ENCODE assay signal across 14 cellular contexts in the genomic region with DNA sequence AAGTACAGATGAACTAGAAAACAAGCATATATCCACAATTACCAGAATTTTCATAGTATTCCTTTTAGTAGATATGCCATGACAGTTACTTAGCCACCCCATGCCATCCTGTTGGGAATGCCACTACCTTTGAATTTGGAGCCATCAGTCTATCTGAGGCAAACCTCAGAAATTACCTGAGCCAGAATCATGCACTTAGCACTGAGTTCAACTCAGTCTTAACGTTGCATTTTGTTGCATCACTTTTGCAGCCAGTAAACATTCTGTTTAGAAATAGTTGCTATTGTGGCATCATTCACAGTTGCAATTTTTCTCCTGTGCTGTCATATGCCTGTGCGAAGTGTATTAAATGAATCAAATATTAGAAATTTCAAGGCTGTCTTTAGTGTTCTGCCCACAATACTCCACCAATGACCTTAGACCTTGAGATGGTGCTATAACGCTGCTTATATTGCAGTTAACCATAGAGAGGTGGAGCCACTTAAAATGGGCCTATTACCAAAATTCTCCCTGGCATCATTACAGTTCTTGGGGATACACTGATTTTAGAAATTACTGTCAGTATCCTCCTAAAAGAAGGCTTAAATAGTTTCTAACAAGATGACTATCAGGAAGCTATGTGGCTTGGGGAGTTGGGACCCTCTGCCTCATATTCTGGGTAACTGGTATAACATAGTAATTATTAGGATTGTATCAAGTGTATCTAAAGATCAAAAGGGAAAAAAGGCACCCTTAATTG. TPM values are rescaled to one million over a fixed set of nuclear protein-coding genes. Genes with fewer than 3 reads are reported as not detected.
A peak's percentile ranks its signal among the peaks of the same experiment; 100 is the strongest.
DNase-seq lines count a peak whose midpoint lies in the region; ATAC-seq and TF ChIP-seq lines count a peak whose summit lies in the region.
"Had no signal": no experiment of that assay in that cellular context is flagged by ENCODE, and none has a peak within 500 bp of the region (broad histone marks: within the 10 kb centered on the region; RNA-seq: fewer than 3 reads in every experiment).

No MANE protein-coding gene starts in this region.

- POLR2A ChIA-PET in naive thymus-derived CD4-positive, alpha-beta T cell (lab: Charles Lee): no interaction called here

- no peak overlapping the region for H3K4me3 ChIP-seq in fibroblast of villous mesenchyme (ENCODE audit: low read depth, low read length)
- no peak overlapping the region for H3K4me3 ChIP-seq in naive thymus-derived CD4-positive, alpha-beta T cell (ENCODE audit: low read length)

- ATAC-seq in T-helper 17 cell: no peak
- no peak for ATAC-seq in naive thymus-derived CD4-positive, alpha-beta T cell

- peaks cover 0 to 68% (median 9%) of the 10 kb centered on the region in 3 experiments for H3K36me3 ChIP-seq in naive thymus-derived CD4-positive, alpha-beta T cell (ENCODE audit: control insufficient read depth in 2 of 3, insufficient read depth in 3 of 3, low read length in 3 of 3)

- no peak for TF ChIP-seq CTCF in 22Rv1 (IDR thresholded peaks at IDR 0.05)
- TF ChIP-seq CTCF in fibroblast of villous mesenchyme (IDR thresholded peaks at IDR 0.05; ENCODE audit: insufficient read depth, low read depth, low read length): no peak

- DNase-seq in GM03348 (ENCODE audit: low spot score) (peak; percentile 9), T-helper 17 cell (no peak), fibroblast of villous mesenchyme (ENCODE audit: low read depth) (peak; percentile 54), MV-4-11 (lab: John Stamatoyannopoulos, UW) (no peak), NCI-H2081 (lab: John Stamatoyannopoulos, UW) (no peak), NCI-H2227 (lab: John Stamatoyannopoulos, UW; ENCODE audit: unreplicated experiment) (no peak)
- DNase-seq in naive thymus-derived CD4-positive, alpha-beta T cell: no peak
- DNase-seq: C1 segment of cervical spinal cord; GF-D8; NCI-H2171 treated with DMSO at 0.1 percent for 48 hours; stimulated activated CD4-positive, alpha-beta T cell treated with anti-CD3 and anti-CD28 coated beads, Interleukin-4, amount 100 ng/mL, for 1 hour; T1000 had no signal

- H3K9me3 Mint-ChIP-seq in naive thymus-derived CD4-positive, alpha-beta T cell: no peaks in the 10 kb centered on the region
- H3K9me3 Mint-ChIP-seq: mesothelial cell of epicardium had no signal

- no peaks in the 10 kb centered on the region for H3K4me1 ChIP-seq in naive thymus-derived CD4-positive, alpha-beta T cell (ENCODE audit: control insufficient read depth in 2 of 2, insufficient read depth in 2 of 2, low read length in 2 of 2)

- H3K36me3 Mint-ChIP-seq in T-helper 17 cell (ENCODE audit: low read depth): peaks cover 11% of the 10 kb centered on the region
- peaks cover 17 to 56% (median 32%) of the 10 kb centered on the region in 5 donors for H3K36me3 Mint-ChIP-seq in naive thymus-derived CD4-positive, alpha-beta T cell

- H3K4me1 Mint-ChIP-seq in T-helper 17 cell: peaks cover 39% of the 10 kb centered on the region
- peaks cover 16 to 48% (median 35%) of the 10 kb centered on the region in 7 donors for H3K4me1 Mint-ChIP-seq in naive thymus-derived CD4-positive, alpha-beta T cell
- H3K4me1 Mint-ChIP-seq: mesothelial cell of epicardium had no signal

- CTCF ChIA-PET in naive thymus-derived CD4-positive, alpha-beta T cell (lab: Charles Lee): no interaction called here

- H3K4me3 Mint-ChIP-seq in T-helper 17 cell: peak overlapping the region; percentile 33
- no peak overlapping the region for H3K4me3 Mint-ChIP-seq in naive thymus-derived CD4-positive, alpha-beta T cell
- H3K4me3 Mint-ChIP-seq: mesothelial cell of epicardium had no signal

- no peaks in the 10 kb centered on the region for H3K27me3 Mint-ChIP-seq in T-helper 17 cell
- no peaks in the 10 kb centered on the region for H3K27me3 Mint-ChIP-seq in naive thymus-derived CD4-positive, alpha-beta T cell

- no peaks in the 10 kb centered on the region for H3K27me3 ChIP-seq in naive thymus-derived CD4-positive, alpha-beta T cell (ENCODE audit: control insufficient read depth in 2 of 2, insufficient read depth in 2 of 2, low read length in 2 of 2)

- H3K27ac ChIP-seq in 22Rv1: peak overlapping the region; percentile 38
- no peak overlapping the region for H3K27ac ChIP-seq in naive thymus-derived CD4-positive, alpha-beta T cell (ENCODE audit: low read depth, low read length)

- H3K9me3 ChIP-seq in T-helper 17 cell (ENCODE audit: control insufficient read depth, low read length, poor library complexity, severe bottlenecking): no peaks in the 10 kb centered on the region
- H3K9me3 ChIP-seq in naive thymus-derived CD4-positive, alpha-beta T cell (ENCODE audit: control insufficient read depth in 2 of 3, low read length in 3 of 3): no peaks in the 10 kb centered on the region

- intact Hi-C loops in naive thymus-derived CD4-positive, alpha-beta T cell (cut with micrococcal nuclease): no loop called here

- peak overlapping the region; percentile 69 for H3K27ac Mint-ChIP-seq in T-helper 17 cell
- peak overlapping the region in 3 of 9 donors; percentile 2 to 47 (median 8) for H3K27ac Mint-ChIP-seq in naive thymus-derived CD4-positive, alpha-beta T cell
- H3K27ac Mint-ChIP-seq: mesothelial cell of epicardium had no signal

RNA-seq across cellular contexts. Expression of a gene that starts 11.1 kb away (rescaled TPM):
- total RNA-seq in T-helper 17 cell: 1 to 10 TPM; 6.9 to 9.0 TPM
- 16.4 TPM in 2 replicates for total RNA-seq in fibroblast of villous mesenchyme
- total RNA-seq in naive thymus-derived CD4-positive, alpha-beta T cell: 10 to 100 TPM in 3 of 5 experiments, 1 to 10 TPM in 2; 6.1 to 24.1 (median 15.0) TPM
- polyA plus RNA-seq in naive thymus-derived CD4-positive, alpha-beta T cell: 10 to 100 TPM; 17.9 to 25.1 TPM

RNA-seq across cellular contexts. Expression of a gene that starts 11.3 kb away (rescaled TPM):
- total RNA-seq in T-helper 17 cell: 100 to 1,000 TPM; 132 to 159 TPM
- 436 and 608 TPM in 2 replicates for total RNA-seq in fibroblast of villous mesenchyme
- total RNA-seq in naive thymus-derived CD4-positive, alpha-beta T cell: 100 to 1,000 TPM in 2 of 5 experiments, 10 to 100 TPM in 3; 70.3 to 370 (median 82.5) TPM
- 10 to 100 TPM; 42.0 to 48.4 TPM for polyA plus RNA-seq in naive thymus-derived CD4-positive, alpha-beta T cell

Comparison
In these comparisons a context has a peak if more than half of its experiments do, and no peak if none do; other contexts are left out.
1. DNase-seq: peak in GM03348 (single experiment) and fibroblast of villous mesenchyme (single experiment); none in T-helper 17 cell (0 of 3), naive thymus-derived CD4-positive, alpha-beta T cell (0 of 9), MV-4-11 (single experiment), NCI-H2081 (0 of 2) and NCI-H2227 (single experiment).